In genomic region chr20:35776513-35777101, GRCh38 we compare ENCODE assay signal across 1 cellular context.
TF ChIP-seq lines count a peak whose summit lies in the region.

No MANE protein-coding gene starts in this region.

TF ChIP-seq in HepG2, 621 proteins besides CTCF, POLR2A, EP300 and RAD21 (continued from another document):
- TF ChIP-seq BRF2 (CRISPR knock-in tag; IDR thresholded peaks at IDR 0.05) (no peak), ERF (CRISPR knock-in tag; IDR thresholded peaks at IDR 0.05) (0 out of 2 replicates have a peak, but pooled peaks have one; percentile 18), MYNN (CRISPR knock-in tag; IDR thresholded peaks at IDR 0.05; ENCODE audit: low read depth) (no peak), MED13 (CRISPR knock-in tag; IDR thresholded peaks at IDR 0.05) (no peak), IRF2 (CRISPR knock-in tag; IDR thresholded peaks at IDR 0.05) (no peak), CENPX (CRISPR knock-in tag; IDR thresholded peaks at IDR 0.05) (no peak), ZNF549 (CRISPR knock-in tag; IDR thresholded peaks at IDR 0.05) (no peak), RBFOX2 (IDR thresholded peaks at IDR 0.05; ENCODE audit: low read depth, low read length) (no peak), ZFP37 (CRISPR knock-in tag; IDR thresholded peaks at IDR 0.05; ENCODE audit: borderline replicate concordance) (no peak), LRRFIP1 (CRISPR knock-in tag; conservative IDR thresholded peaks at IDR 0.05) (no peak), GTF2F1 (IDR thresholded peaks at IDR 0.05; ENCODE audit: low read length) (0 out of 2 replicates have a peak, but pooled peaks have one; percentile 32), ZNF12 (CRISPR knock-in tag; IDR thresholded peaks at IDR 0.05) (no peak)
